In the genomic region with DNA sequence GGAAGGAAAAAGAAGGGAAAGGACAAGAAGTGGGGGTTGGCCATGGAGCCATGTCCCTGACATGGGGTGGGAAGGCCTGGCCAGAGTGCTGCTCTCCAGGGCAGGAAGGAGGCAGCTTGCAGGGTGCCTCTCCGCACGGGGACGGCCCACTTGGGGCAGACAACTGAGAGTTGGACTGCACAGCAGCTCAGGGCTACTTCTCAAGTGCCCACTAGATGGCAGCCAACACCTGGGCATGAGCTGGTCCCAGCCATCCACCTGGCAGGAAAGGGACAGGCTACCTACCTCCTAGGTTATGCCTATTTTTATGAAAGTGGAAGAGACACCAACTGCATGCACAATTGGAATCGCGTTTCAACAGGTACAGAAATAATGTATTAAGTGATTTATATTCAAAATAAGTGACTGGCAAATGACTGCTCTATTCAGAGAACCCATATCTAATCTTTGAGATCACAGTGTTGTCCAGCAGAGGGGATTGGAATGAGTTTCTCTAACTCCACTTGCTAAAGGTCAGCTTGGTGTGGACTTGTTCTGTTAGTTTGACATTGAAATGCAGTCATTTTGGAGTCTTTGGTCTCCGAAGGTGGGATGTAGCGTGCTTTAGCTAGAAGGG, we compare ENCODE assay signal across 1 cellular context.
TF ChIP-seq lines count a peak whose summit lies in the region.

No MANE protein-coding gene starts in this region.

TF ChIP-seq in HepG2, 621 proteins besides CTCF, POLR2A, EP300 and RAD21 (continued from another document):
- TF ChIP-seq E2F1 (CRISPR knock-in tag; IDR thresholded peaks at IDR 0.05): no peak
- TF ChIP-seq, protein P1, sequence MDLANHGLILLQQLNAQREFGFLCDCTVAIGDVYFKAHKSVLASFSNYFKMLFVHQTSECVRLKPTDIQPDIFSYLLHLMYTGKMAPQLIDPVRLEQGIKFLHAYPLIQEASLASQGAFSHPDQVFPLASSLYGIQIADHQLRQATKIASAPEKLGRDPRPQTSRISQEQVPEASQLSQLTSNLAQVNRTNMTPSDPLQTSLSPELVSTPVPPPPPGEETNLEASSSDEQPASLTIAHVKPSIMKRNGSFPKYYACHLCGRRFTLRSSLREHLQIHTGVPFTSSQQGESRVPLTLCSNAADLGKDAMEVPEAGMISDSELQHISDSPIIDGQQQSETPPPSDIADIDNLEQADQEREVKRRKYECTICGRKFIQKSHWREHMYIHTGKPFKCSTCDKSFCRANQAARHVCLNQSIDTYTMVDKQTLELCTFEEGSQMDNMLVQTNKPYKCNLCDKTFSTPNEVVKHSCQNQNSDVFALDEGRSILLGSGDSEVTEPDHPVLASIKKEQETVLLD (CRISPR knock-in tag; IDR thresholded peaks at IDR 0.05; ENCODE audit: low read depth): no peak
- TF ChIP-seq KDM4B (CRISPR knock-in tag; IDR thresholded peaks at IDR 0.05): 0 out of 2 replicates have a peak, but pooled peaks have one; percentile 20
- no peak for TF ChIP-seq ZNF138 (CRISPR knock-in tag; IDR thresholded peaks at IDR 0.05; ENCODE audit: low read depth)
- TF ChIP-seq, protein P2, sequence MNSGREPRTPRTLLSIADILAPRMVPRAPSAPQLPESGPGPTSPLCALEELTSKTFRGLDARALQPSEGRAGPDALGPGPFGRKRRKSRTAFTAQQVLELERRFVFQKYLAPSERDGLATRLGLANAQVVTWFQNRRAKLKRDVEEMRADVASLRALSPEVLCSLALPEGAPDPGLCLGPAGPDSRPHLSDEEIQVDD (CRISPR knock-in tag; IDR thresholded peaks at IDR 0.05; ENCODE audit: borderline replicate concordance): no peak
- TF ChIP-seq ZNF431 (CRISPR knock-in tag; IDR thresholded peaks at IDR 0.05; ENCODE audit: borderline replicate concordance, low read depth): no peak
- TF ChIP-seq XRCC5 (optimal IDR thresholded peaks at IDR 0.05; ENCODE audit: low read length): peak; percentile 77
- TF ChIP-seq SMC3 (IDR thresholded peaks at IDR 0.05; ENCODE audit: low read length): peak; percentile 78
- no peak for TF ChIP-seq ZBTB8A (CRISPR knock-in tag; IDR thresholded peaks at IDR 0.05; ENCODE audit: borderline replicate concordance, low read depth)
- TF ChIP-seq, protein P3, sequence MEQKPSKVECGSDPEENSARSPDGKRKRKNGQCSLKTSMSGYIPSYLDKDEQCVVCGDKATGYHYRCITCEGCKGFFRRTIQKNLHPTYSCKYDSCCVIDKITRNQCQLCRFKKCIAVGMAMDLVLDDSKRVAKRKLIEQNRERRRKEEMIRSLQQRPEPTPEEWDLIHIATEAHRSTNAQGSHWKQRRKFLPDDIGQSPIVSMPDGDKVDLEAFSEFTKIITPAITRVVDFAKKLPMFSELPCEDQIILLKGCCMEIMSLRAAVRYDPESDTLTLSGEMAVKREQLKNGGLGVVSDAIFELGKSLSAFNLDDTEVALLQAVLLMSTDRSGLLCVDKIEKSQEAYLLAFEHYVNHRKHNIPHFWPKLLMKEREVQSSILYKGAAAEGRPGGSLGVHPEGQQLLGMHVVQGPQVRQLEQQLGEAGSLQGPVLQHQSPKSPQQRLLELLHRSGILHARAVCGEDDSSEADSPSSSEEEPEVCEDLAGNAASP (CRISPR knock-in tag; IDR thresholded peaks at IDR 0.05; ENCODE audit: borderline replicate concordance): no peak
- TF ChIP-seq GABPB1 (CRISPR knock-in tag; IDR thresholded peaks at IDR 0.05): 0 out of 2 replicates have a peak, but pooled peaks have one; percentile 13
- peak; percentile 46; the same call in 1 of the 2 replicates for TF ChIP-seq SALL1 (CRISPR knock-in tag; IDR thresholded peaks at IDR 0.05)
- 0 out of 2 replicates have a peak, but pooled peaks have one; percentile 19 for TF ChIP-seq RNF2 (conservative IDR thresholded peaks at IDR 0.05; ENCODE audit: low read depth)
TF ChIP-seq in HepG2: peak in this region for 14.
